ENCODE assay signal across 23 cellular contexts in the genomic region with DNA sequence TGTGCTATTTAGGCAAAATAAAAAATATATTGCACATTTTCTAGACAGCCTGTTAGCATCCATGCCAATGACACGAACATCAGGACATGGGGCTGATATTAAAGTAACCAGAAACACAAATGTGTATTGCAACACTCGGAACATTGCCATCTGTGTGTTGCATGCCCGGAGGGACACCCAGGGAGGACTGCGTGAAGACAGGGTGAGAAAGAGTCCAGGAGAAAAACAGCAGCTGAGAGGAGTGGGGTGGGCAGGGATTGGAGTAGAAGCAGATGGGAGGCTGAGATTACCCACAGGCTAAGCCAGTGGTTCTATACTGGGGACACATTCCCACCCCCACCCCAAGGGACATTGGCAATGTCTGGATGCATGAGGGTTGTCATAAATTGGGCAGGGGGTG.
"Had no signal": no experiment of that assay in that cellular context is flagged by ENCODE, and none has a peak within 500 bp of the region (broad histone marks: within the 10 kb centered on the region; RNA-seq: fewer than 3 reads in every experiment).

No MANE protein-coding gene starts in this region.

- H3K4me3 Mint-ChIP-seq: activated T-cell treated with anti-CD3 and anti-CD28 coated beads, Interleukin-2, amount 50 U/mL, for 72 hours; naive B cell; nephron progenitor cell had no signal

- H3K4me3 ChIP-seq: esophagus squamous epithelium, heart right ventricle, ovary, right lobe of liver, tibial nerve had no signal

- H3K9me3 ChIP-seq: esophagus squamous epithelium, heart right ventricle, ovary, right lobe of liver, tibial nerve had no signal

- H3K36me3 ChIP-seq: esophagus squamous epithelium, heart right ventricle, ovary, right lobe of liver, tibial nerve had no signal

- H3K36me3 Mint-ChIP-seq: activated naive CD4-positive, alpha-beta T cell treated with anti-CD3 and anti-CD28 coated beads, Interleukin-2, amount 50 U/mL, for 72 hours; naive B cell had no signal

- H3K9me3 Mint-ChIP-seq: activated T-cell treated with anti-CD3 and anti-CD28 coated beads, Interleukin-2, amount 50 U/mL, for 72 hours; nephron progenitor cell had no signal

- H3K27ac ChIP-seq: epithelial cell of prostate, esophagus squamous epithelium, heart right ventricle, ovary, right lobe of liver, tibial nerve had no signal

- H3K27me3 ChIP-seq: ovary, right lobe of liver, tibial nerve had no signal

- H3K27ac Mint-ChIP-seq: activated naive CD4-positive, alpha-beta T cell treated with anti-CD3 and anti-CD28 coated beads, Interleukin-2, amount 50 U/mL, for 72 hours; activated T-cell treated with anti-CD3 and anti-CD28 coated beads, Interleukin-2, amount 50 U/mL, for 72 hours; naive B cell; nephron progenitor cell; progenitor cell of endocrine pancreas had no signal

- H3K4me1 Mint-ChIP-seq: naive B cell, nephron progenitor cell had no signal

- H3K4me1 ChIP-seq: esophagus squamous epithelium, right lobe of liver, tibial nerve had no signal

- DNase-seq: activated CD4-positive, alpha-beta T cell treated with anti-CD3 and anti-CD28 coated beads for 4 hours; activated CD4-positive, alpha-beta T cell treated with anti-CD3 and anti-CD28 coated beads, Interleukin-2, amount 50 U/mL, for 4 hours; activated naive CD4-positive, alpha-beta T cell; activated T-cell treated with anti-CD3 and anti-CD28 coated beads for 4 hours; activated T-cell treated with anti-CD3 and anti-CD28 coated beads, Interleukin-2, amount 50 U/mL, for 72 hours; anterior cingulate cortex; effector CD8-positive, alpha-beta T cell; esophagus squamous epithelium; foreskin fibroblast; heart right ventricle; islet precursor cell; left cardiac atrium; left ventricle myocardium superior; naive B cell; nephron progenitor cell; ovary; right lobe of liver; stimulated activated CD4-positive, alpha-beta T cell treated with anti-CD3 and anti-CD28 coated beads, Interleukin-2, amount 100 ng/mL, for 48 hours; stimulated activated naive CD4-positive, alpha-beta T cell treated with Interleukin-2 at 50 U/mL for 16 hours had no signal
